Comparison of ENCODE assay signal across 18 cellular contexts in genomic region chr4:154560824-154561231, GRCh38. TPM values are rescaled to one million over a fixed set of nuclear protein-coding genes. Genes with fewer than 3 reads are reported as not detected.
DNase-seq lines count a peak whose midpoint lies in the region; ATAC-seq and TF ChIP-seq lines count a peak whose summit lies in the region.
"Had no signal": no experiment of that assay in that cellular context is flagged by ENCODE, and none has a peak within 500 bp of the region (broad histone marks: within the 10 kb centered on the region; RNA-seq: fewer than 3 reads in every experiment).

No MANE protein-coding gene starts in this region.

- H4K8ac ChIP-seq in trophoblast cell (ENCODE audit: low read depth, low read length) = no peak overlapping the region

- H3K23ac ChIP-seq in trophoblast cell (ENCODE audit: low read length) = no peak overlapping the region

- no peak overlapping the region for H2BK120ac ChIP-seq in trophoblast cell (ENCODE audit: insufficient read depth, low read length, poor library complexity)

- H3K9me3 ChIP-seq in trophoblast cell (ENCODE audit: insufficient read depth, low read depth, low read length) = no peaks in the 10 kb centered on the region
- no peaks in the 10 kb centered on the region for H3K9me3 ChIP-seq in effector memory CD4-positive, alpha-beta T cell (ENCODE audit: control insufficient read depth, low read length)
- H3K9me3 ChIP-seq: MG63, transverse colon had no signal

- H2AFZ ChIP-seq in trophoblast cell (ENCODE audit: insufficient read depth, low read length, poor library complexity) = no peak overlapping the region
- H2AFZ ChIP-seq: parathyroid adenoma had no signal

- no peak overlapping the region for H3K9ac ChIP-seq in trophoblast cell (ENCODE audit: low read length)
- H3K9ac ChIP-seq: BLaER1 treated with 17β-estradiol and CSF1 and Interleukin-3, amounts not matched to agents 10 nM and 100 nM; parathyroid adenoma had no signal

- H2BK12ac ChIP-seq in trophoblast cell (ENCODE audit: low read length) = no peak overlapping the region

- no peaks in the 10 kb centered on the region for H3K4me1 ChIP-seq in trophoblast cell (ENCODE audit: control insufficient read depth in 1 of 2, insufficient read depth in 2 of 2, low read length in 2 of 2)
- H3K4me1 ChIP-seq in effector memory CD4-positive, alpha-beta T cell (ENCODE audit: control insufficient read depth, insufficient read depth, low read length, poor library complexity, severe bottlenecking) = no peaks in the 10 kb centered on the region
- H3K4me1 ChIP-seq: BLaER1 treated with 17β-estradiol and CSF1 and Interleukin-3, amounts not matched to agents 10 nM and 100 nM; parathyroid adenoma had no signal

- DNase-seq in EH (ENCODE audit: low read depth) (peak; percentile 65), RKO (ENCODE audit: low spot score) (peak; percentile 47), fibroblast of mammary gland (ENCODE audit: low read depth) (peak; percentile 71), trophoblast cell (peak; percentile 87 to 94), NCI-H2196 treated with DMSO at 0.1 percent for 48 hours (lab: John Stamatoyannopoulos, UW; ENCODE audit: unreplicated experiment) (no peak)
- no peak for DNase-seq in effector memory CD4-positive, alpha-beta T cell
- no peak for DNase-seq in activated effector memory CD4-positive, alpha-beta T cell treated with Interleukin-2 at 50 U/mL for 16 hours
- DNase-seq: activated gamma-delta T cell treated with Interleukin-2 at 50 U/mL for 16 hours, caudate nucleus, DND-41, erythroblast, MG63, midbrain, transverse colon had no signal

- no peak overlapping the region for H3K18ac ChIP-seq in trophoblast cell (ENCODE audit: low read length)

- H3K4me3 ChIP-seq in fibroblast of mammary gland (ENCODE audit: control insufficient read depth, low read depth, low read length) = no peak overlapping the region
- no peak overlapping the region for H3K4me3 ChIP-seq in trophoblast cell (ENCODE audit: low read depth, low read length)
- H3K4me3 ChIP-seq in effector memory CD4-positive, alpha-beta T cell (ENCODE audit: insufficient read depth, low read depth, low read length, poor library complexity, severe bottlenecking) = no peak overlapping the region
- H3K4me3 ChIP-seq: BLaER1 treated with 17β-estradiol and CSF1 and Interleukin-3, amounts not matched to agents 10 nM and 100 nM; MG63; transverse colon had no signal

- H4K12ac ChIP-seq in trophoblast cell (ENCODE audit: low read depth, low read length) = no peak overlapping the region

- no peak overlapping the region for H2AK5ac ChIP-seq in trophoblast cell (ENCODE audit: low read length)

- H3K36me3 ChIP-seq in trophoblast cell (ENCODE audit: control insufficient read depth in 1 of 2, insufficient read depth in 2 of 2, low read length in 2 of 2) = no peaks in the 10 kb centered on the region
- H3K36me3 ChIP-seq in effector memory CD4-positive, alpha-beta T cell (ENCODE audit: control insufficient read depth, insufficient read depth, low read length) = no peaks in the 10 kb centered on the region
- H3K36me3 ChIP-seq: BLaER1 treated with 17β-estradiol and CSF1 and Interleukin-3, amounts not matched to agents 10 nM and 100 nM; MG63; transverse colon had no signal

- no peak overlapping the region for H4K91ac ChIP-seq in trophoblast cell (ENCODE audit: low read depth, low read length)

- no peak for TF ChIP-seq CTCF in fibroblast of mammary gland (conservative IDR thresholded peaks at IDR 0.05; ENCODE audit: control insufficient read depth, insufficient read depth, low read depth, low read length)

- no peaks in the 10 kb centered on the region for H3K79me1 ChIP-seq in trophoblast cell (ENCODE audit: low read length)

- no peaks in the 10 kb centered on the region for H3K79me2 ChIP-seq in trophoblast cell (ENCODE audit: control insufficient read depth, insufficient read depth, low read length, poor library complexity)
- H3K79me2 ChIP-seq: parathyroid adenoma had no signal

- no peak overlapping the region for H3K27ac ChIP-seq in trophoblast cell (ENCODE audit: low read depth, low read length)
- no peak overlapping the region for H3K27ac ChIP-seq in effector memory CD4-positive, alpha-beta T cell (ENCODE audit: insufficient read depth, low read length, poor library complexity, severe bottlenecking)
- H3K27ac ChIP-seq: BLaER1 treated with 17β-estradiol and CSF1 and Interleukin-3, amounts not matched to agents 10 nM and 100 nM; parathyroid adenoma; transverse colon had no signal

- no CpG with 5 or more reads among the region's 4 CpGs for WGBS in trophoblast cell (ENCODE audit: extremely low coverage, insufficient coverage, insufficient read length)

- H3K4ac ChIP-seq in trophoblast cell (ENCODE audit: low read depth, low read length) = no peak overlapping the region

- no peaks in the 10 kb centered on the region for H3K27me3 ChIP-seq in trophoblast cell (ENCODE audit: insufficient read depth, low read length)
- no peaks in the 10 kb centered on the region for H3K27me3 ChIP-seq in effector memory CD4-positive, alpha-beta T cell (replicated peaks; ENCODE audit: control insufficient read depth, insufficient read depth, low read length, poor library complexity, severe bottlenecking)
- H3K27me3 ChIP-seq: BLaER1 treated with 17β-estradiol and CSF1 and Interleukin-3, amounts not matched to agents 10 nM and 100 nM; MG63; transverse colon had no signal

- no peak overlapping the region for H3K14ac ChIP-seq in trophoblast cell (ENCODE audit: low read length)

- H2BK5ac ChIP-seq in trophoblast cell (ENCODE audit: low read depth, low read length, poor library complexity) = no peak overlapping the region

- no peak overlapping the region for H3K4me2 ChIP-seq in trophoblast cell (ENCODE audit: low read length)
- H3K4me2 ChIP-seq: BLaER1 treated with 17β-estradiol and CSF1 and Interleukin-3, amounts not matched to agents 10 nM and 100 nM had no signal

- no peak for ATAC-seq in HG02763 (IDR thresholded peaks at IDR 0.05; ENCODE audit: unreplicated experiment)

RNA-seq across cellular contexts. Expression of gene FGB, which starts 2.0 kb away (rescaled TPM):
- 0.03 TPM in 1 of 2 replicates, not detected in the other for polyA plus RNA-seq in trophoblast cell (2013)
- polyA plus RNA-seq: H1 had no signal

RNA-seq across cellular contexts. Expression of gene PLRG1, which starts 10.6 kb away (rescaled TPM):
- 86.8 and 95.1 TPM in 2 replicates for polyA plus RNA-seq in trophoblast cell (2013)

RNA-seq across cellular contexts. Expression of gene FGA, which starts 29.7 kb away (rescaled TPM):
- not detected in 2 replicates for polyA plus RNA-seq in trophoblast cell (2013)
- polyA plus RNA-seq: H1 had no signal

RNA-seq across cellular contexts. Expression of gene FGG, which starts 51.6 kb away (rescaled TPM):
- 0.03 and 0.06 TPM in 2 replicates for polyA plus RNA-seq in trophoblast cell (2013)
- polyA plus RNA-seq: H1 had no signal

Comparison
In these comparisons a context has a peak if more than half of its experiments do, and no peak if none do; other contexts are left out.
1. DNase-seq: peak in EH (single experiment), RKO (single experiment), fibroblast of mammary gland (single experiment) and trophoblast cell (2 of 2); none in NCI-H2196 treated with DMSO at 0.1 percent for 48 hours (single experiment), effector memory CD4-positive, alpha-beta T cell (0 of 3) and activated effector memory CD4-positive, alpha-beta T cell treated with Interleukin-2 at 50 U/mL for 16 hours (single experiment).